Comparison of ENCODE assay signal across 14 cellular contexts in the genomic region with DNA sequence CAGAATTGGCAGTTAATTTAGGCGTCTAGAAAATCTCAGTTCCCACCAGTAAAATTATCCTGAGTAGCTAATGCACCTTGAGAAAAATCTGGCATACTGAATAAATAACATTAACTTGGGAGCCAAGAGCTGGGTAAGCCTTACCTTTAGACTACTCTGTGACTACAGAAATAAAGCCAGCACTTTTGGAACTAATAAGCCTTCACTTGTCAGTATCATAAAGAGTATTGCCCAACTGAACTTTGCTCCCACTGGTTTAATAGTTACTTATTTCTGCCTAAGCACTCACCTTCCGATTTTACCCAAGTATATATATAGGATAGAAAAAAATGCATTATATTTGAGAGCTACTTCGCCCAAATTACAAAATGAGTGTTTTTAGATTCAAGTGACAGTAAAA.
"Had no signal": no experiment of that assay in that cellular context is flagged by ENCODE, and none has a peak within 500 bp of the region (broad histone marks: within the 10 kb centered on the region; RNA-seq: fewer than 3 reads in every experiment).

No MANE protein-coding gene starts in this region.

- H3K27ac ChIP-seq: adrenal gland, gastrocnemius medialis, thoracic aorta had no signal

- H3K4me3 Mint-ChIP-seq: central memory CD8-positive, alpha-beta T cell; naive thymus-derived CD8-positive, alpha-beta T cell; stimulated activated naive CD8-positive, alpha-beta T cell treated with anti-CD3 and anti-CD28 coated beads, Interleukin-15, amount 100 ng/mL, for 72 hours; T-helper 2 cell treated with Interferon-gamma antibody and Interleukin-4, amounts not matched to agents 5 μg/mL and 100 μg/mL, for 36 hours had no signal

- H3K4me1 ChIP-seq: adrenal gland, gastrocnemius medialis had no signal

- ATAC-seq: activated CD4-positive, CD25-positive, alpha-beta regulatory T cell treated with anti-CD3 and anti-CD28 coated beads, Interleukin-2, amount 50 U/mL, for 24 hours; gastrocnemius medialis; naive thymus-derived CD8-positive, alpha-beta T cell; stimulated activated naive CD8-positive, alpha-beta T cell treated with anti-CD3 and anti-CD28 coated beads, Interleukin-15, amount 100 ng/mL, for 72 hours had no signal

- H3K27me3 ChIP-seq: adrenal gland, gastrocnemius medialis had no signal

- H3K4me3 ChIP-seq: adrenal gland, gastrocnemius medialis, lung, thoracic aorta had no signal

- H3K27me3 Mint-ChIP-seq: central memory CD8-positive, alpha-beta T cell; naive thymus-derived CD8-positive, alpha-beta T cell; stimulated activated naive CD8-positive, alpha-beta T cell treated with anti-CD3 and anti-CD28 coated beads, Interleukin-15, amount 100 ng/mL, for 72 hours had no signal

- H3K27ac Mint-ChIP-seq: stimulated activated naive CD8-positive, alpha-beta T cell treated with anti-CD3 and anti-CD28 coated beads, Interleukin-15, amount 100 ng/mL, for 72 hours; T-helper 2 cell treated with Interferon-gamma antibody and Interleukin-4, amounts not matched to agents 5 μg/mL and 100 μg/mL, for 36 hours had no signal

- H3K4me1 Mint-ChIP-seq: stimulated activated naive CD8-positive, alpha-beta T cell treated with anti-CD3 and anti-CD28 coated beads, Interleukin-15, amount 100 ng/mL, for 72 hours had no signal

- H3K9me3 ChIP-seq: adrenal gland, gastrocnemius medialis, thoracic aorta had no signal

- H3K9me3 Mint-ChIP-seq: central memory CD8-positive, alpha-beta T cell; naive thymus-derived CD8-positive, alpha-beta T cell; stimulated activated naive CD8-positive, alpha-beta T cell treated with anti-CD3 and anti-CD28 coated beads, Interleukin-15, amount 100 ng/mL, for 72 hours; T-helper 2 cell treated with Interferon-gamma antibody and Interleukin-4, amounts not matched to agents 5 μg/mL and 100 μg/mL, for 36 hours had no signal

- DNase-seq: activated naive CD4-positive, alpha-beta T cell; activated T-cell treated with anti-CD3 and anti-CD28 coated beads, Interleukin-2, amount 50 U/mL, for 48 hours; adrenal gland; cortex of kidney; effector CD8-positive, alpha-beta T cell; gastrocnemius medialis; naive thymus-derived CD8-positive, alpha-beta T cell; stimulated activated CD4-positive, alpha-beta T cell treated with anti-CD3 and anti-CD28 coated beads, Interleukin-4, amount 100 ng/mL, for 4 hours; stimulated activated naive CD8-positive, alpha-beta T cell treated with anti-CD3 and anti-CD28 coated beads, Interleukin-15, amount 100 ng/mL, for 72 hours had no signal
